ENCODE assay signal across 8 cellular contexts in genomic region chr14:99605299-99605961, GRCh38. TPM values are rescaled to one million over a fixed set of nuclear protein-coding genes. Genes with fewer than 3 reads are reported as not detected.
A peak's percentile ranks its signal among the peaks of the same experiment; 100 is the strongest.
DNase-seq lines count a peak whose midpoint lies in the region; ATAC-seq and TF ChIP-seq lines count a peak whose summit lies in the region.

No MANE protein-coding gene starts in this region.

- no peaks in the 10 kb centered on the region for H3F3A ChIP-seq in DOHH2 (ENCODE audit: control insufficient read depth, insufficient read depth)

- no peaks in the 10 kb centered on the region for H3K36me3 Mint-ChIP-seq in effector memory CD8-positive, alpha-beta T cell (ENCODE audit: insufficient read depth)
- H3K36me3 Mint-ChIP-seq in mesothelial cell of epicardium = no peaks in the 10 kb centered on the region

- peak overlapping the region; percentile 93 for H3K27ac Mint-ChIP-seq in effector memory CD8-positive, alpha-beta T cell
- peak overlapping the region; percentile 95 for H3K27ac Mint-ChIP-seq in mesothelial cell of epicardium

- H3K4me3 Mint-ChIP-seq in effector memory CD8-positive, alpha-beta T cell = peak overlapping the region; percentile 85 to 87
- peak overlapping the region; percentile 84 for H3K4me3 Mint-ChIP-seq in mesothelial cell of epicardium

- peaks cover 5% of the 10 kb centered on the region for H3K4me1 ChIP-seq in DOHH2 (ENCODE audit: control insufficient read depth, low read length)

- H3K9me3 Mint-ChIP-seq in effector memory CD8-positive, alpha-beta T cell = no peaks in the 10 kb centered on the region
- H3K9me3 Mint-ChIP-seq in mesothelial cell of epicardium = no peaks in the 10 kb centered on the region

- H3K79me2 ChIP-seq in DOHH2 (ENCODE audit: control insufficient read depth, low read length) = no peaks in the 10 kb centered on the region

- H3K27ac ChIP-seq in DOHH2 (ENCODE audit: low read depth, low read length) = no peak overlapping the region

- H3K9me3 ChIP-seq in DOHH2 (ENCODE audit: control insufficient read depth, insufficient read depth, low read length) = no peaks in the 10 kb centered on the region

- TF ChIP-seq CTCF in DOHH2 (IDR thresholded peaks at IDR 0.05; ENCODE audit: low read depth, low read length, poor library complexity, severe bottlenecking) (no peak), mesothelial cell of epicardium (IDR thresholded peaks at IDR 0.05; ENCODE audit: unreplicated experiment) (no peak)

- no peaks in the 10 kb centered on the region for H3K9me2 ChIP-seq in DOHH2 (replicated peaks; ENCODE audit: control insufficient read depth, low read length)

- peaks cover 22 to 33% of the 10 kb centered on the region in 2 donors for H3K4me1 Mint-ChIP-seq in effector memory CD8-positive, alpha-beta T cell (ENCODE audit: low read depth in 2 of 2)
- H3K4me1 Mint-ChIP-seq in mesothelial cell of epicardium = peaks cover 31% of the 10 kb centered on the region

- ATAC-seq in HG03432 (IDR thresholded peaks at IDR 0.05; ENCODE audit: unreplicated experiment) = peak; percentile 20
- peak; percentile 43 for ATAC-seq in effector memory CD8-positive, alpha-beta T cell (replicated peaks)

- peak; percentile 70 for DNase-seq in NCI-H748 treated with DMSO at 0.1 percent for 48 hours (lab: John Stamatoyannopoulos, UW)
- DNase-seq in activated CD8-positive, alpha-beta memory T cell treated with anti-CD3 and anti-CD28 coated beads for 24 hours = peak; percentile 86
- DNase-seq in effector memory CD8-positive, alpha-beta T cell = peak; percentile 76 to 77 (median 76)
- DNase-seq in mesothelial cell of epicardium (ENCODE audit: low spot score in 2 of 2, unreplicated experiment in 2 of 2) = peak in 1 of 2 experiments; percentile 68
- peak; percentile 37 to 52 for DNase-seq in stimulated activated CD8-positive, alpha-beta memory T cell treated with anti-CD3 and anti-CD28 coated beads, Interleukin-2, amount 100 ng/mL, for 48 hours (ENCODE audit: low read depth in 2 of 2)
- no peak for DNase-seq in NK-92 treated with Interleukin-12 subunit alpha and Interleukin-12 subunit beta, amount 100 ng/mL, for 24 hours (lab: John Stamatoyannopoulos, UW)

- peak overlapping the region; percentile 76 for H3K4me3 ChIP-seq in DOHH2 (ENCODE audit: low read length)

- H4K20me1 ChIP-seq in DOHH2 (ENCODE audit: control insufficient read depth, insufficient read depth, low read depth, low read length) = no peaks in the 10 kb centered on the region

- peaks cover 6% of the 10 kb centered on the region; the same call in 1 of the 2 replicates for H3K27me3 ChIP-seq in DOHH2 (ENCODE audit: control insufficient read depth, low read length)

- peak overlapping the region; percentile 74 for H3K4me2 ChIP-seq in DOHH2 (ENCODE audit: low read length)

- no peaks in the 10 kb centered on the region for H3K27me3 Mint-ChIP-seq in effector memory CD8-positive, alpha-beta T cell
- H3K27me3 Mint-ChIP-seq in mesothelial cell of epicardium (ENCODE audit: low read depth) = peaks cover 3% of the 10 kb centered on the region

- H3K36me3 ChIP-seq in DOHH2 (ENCODE audit: control insufficient read depth, low read length) = no peaks in the 10 kb centered on the region

RNA-seq across cellular contexts. Expression of gene CCDC85C, which starts 1.4 kb away (rescaled TPM):
- total RNA-seq in mesothelial cell of epicardium = 82.2 to 85.2 TPM (median 82.3 TPM) in 3 replicates

RNA-seq across cellular contexts. Expression of gene HHIPL1, which starts 39.5 kb away (rescaled TPM):
- total RNA-seq in mesothelial cell of epicardium = 4.4 to 4.7 TPM (median 4.5 TPM) in 3 replicates
